Comparison of ENCODE assay signal across 10 cellular contexts in the genomic region with DNA sequence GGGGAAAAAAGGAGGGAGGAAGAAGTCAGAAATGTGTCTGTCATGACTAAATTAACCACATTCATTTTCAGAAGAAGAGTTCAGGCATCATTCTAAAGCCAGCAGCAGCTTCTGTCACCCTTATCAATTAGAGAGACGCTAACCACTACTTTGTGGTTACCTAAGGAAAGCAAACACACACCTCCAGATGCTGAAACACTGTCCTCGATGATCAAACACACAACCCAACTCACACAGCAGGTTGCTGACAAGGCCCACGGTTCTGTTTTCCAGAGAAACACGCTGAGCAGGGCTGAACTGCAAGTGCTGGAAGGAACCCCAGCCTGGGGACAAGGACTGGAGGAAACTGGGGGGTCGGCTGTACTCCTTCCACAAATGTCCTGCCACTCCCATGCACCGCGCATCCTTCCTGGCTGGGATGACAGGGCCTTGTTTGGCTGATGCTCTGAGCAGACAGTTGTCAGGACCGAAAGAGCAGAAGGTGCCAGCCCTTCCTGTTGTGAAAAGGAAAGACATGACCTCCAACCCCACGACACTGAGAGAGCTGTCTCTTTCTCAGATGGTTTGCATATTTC. TPM values are rescaled to one million over a fixed set of nuclear protein-coding genes. Genes with fewer than 3 reads are reported as not detected.
DNase-seq lines count a peak whose midpoint lies in the region; ATAC-seq and TF ChIP-seq lines count a peak whose summit lies in the region.
"Had no signal": no experiment of that assay in that cellular context is flagged by ENCODE, and none has a peak within 500 bp of the region (broad histone marks: within the 10 kb centered on the region; RNA-seq: fewer than 3 reads in every experiment).

No MANE protein-coding gene starts in this region.

- no peaks in the 10 kb centered on the region for H3K79me2 ChIP-seq in hepatocyte

- H3K4me3 ChIP-seq in hepatocyte (no peak overlapping the region), thymus (ENCODE audit: low read length) (peak overlapping the region; percentile 44)

- H3K27ac ChIP-seq in hepatocyte (no peak overlapping the region), thymus (ENCODE audit: low read depth) (peak overlapping the region; percentile 92)
- H3K27ac ChIP-seq: 22Rv1 had no signal

- no peak for TF ChIP-seq CTCF in hepatocyte (IDR thresholded peaks at IDR 0.05; ENCODE audit: poor library complexity)

- H3K4me1 ChIP-seq in hepatocyte (ENCODE audit: insufficient read depth): no peaks in the 10 kb centered on the region
- H3K4me1 ChIP-seq in thymus (ENCODE audit: control insufficient read depth, insufficient read depth, low read length): peaks cover 48% of the 10 kb centered on the region

- H3K27me3 ChIP-seq in hepatocyte: no peaks in the 10 kb centered on the region
- H3K27me3 ChIP-seq in thymus (ENCODE audit: control insufficient read depth, insufficient read depth): no peaks in the 10 kb centered on the region

- H4K20me1 ChIP-seq in hepatocyte (ENCODE audit: insufficient read depth, poor library complexity, severe bottlenecking): no peaks in the 10 kb centered on the region

- H3K36me3 ChIP-seq in hepatocyte (replicated peaks; ENCODE audit: insufficient read depth, low read depth): no peaks in the 10 kb centered on the region
- H3K36me3 ChIP-seq in thymus (ENCODE audit: control insufficient read depth, insufficient read depth): no peaks in the 10 kb centered on the region

- peak overlapping the region; percentile 69 for H3K4me2 ChIP-seq in hepatocyte

- 60% methylated on average over 9 of the region's 9 CpGs for WGBS in hepatocyte (ENCODE audit: low lambda C conversion rate, missing lambda C conversion rate)
- WGBS in thymus: 9% methylated on average over 9 of the region's 9 CpGs

- ATAC-seq in HG02623 (IDR thresholded peaks at IDR 0.05; ENCODE audit: unreplicated experiment): no peak

- peak overlapping the region; percentile 13 for H2AFZ ChIP-seq in hepatocyte

- H3K9me3 ChIP-seq in hepatocyte (ENCODE audit: low read depth): no peaks in the 10 kb centered on the region
- H3K9me3 ChIP-seq in thymus (ENCODE audit: control insufficient read depth): no peaks in the 10 kb centered on the region

- H3K9me2 ChIP-seq in hepatocyte (replicated peaks; ENCODE audit: insufficient read depth): no peaks in the 10 kb centered on the region

- DNase-seq in NCI-H1417 (lab: John Stamatoyannopoulos, UW): peak in 2 of 3 experiments; percentile 24 to 54
- no peak for DNase-seq in NCI-H1417 treated with DMSO at 0.1 percent for 48 hours (lab: John Stamatoyannopoulos, UW)
- peak; percentile 60 to 70 for DNase-seq in activated CD4-positive, alpha-beta T cell treated with anti-CD3 and anti-CD28 coated beads, Interleukin-2, amount 50 U/mL, for 48 hours
- DNase-seq in hepatocyte (ENCODE audit: low spot score): no peak
- no peak for DNase-seq in GOT3 (lab: John Stamatoyannopoulos, UW)
- no peak for DNase-seq in OCI-M2 (lab: John Stamatoyannopoulos, UW; ENCODE audit: unreplicated experiment)
- DNase-seq: NCI-H226 had no signal

RNA-seq across cellular contexts. Expression of a gene that starts 36.6 kb away (rescaled TPM):
- total RNA-seq in hepatocyte: 0.43 and 0.76 TPM in 2 replicates
- 0.21 and 0.97 TPM in 2 replicates for polyA plus RNA-seq in hepatocyte
- polyA plus RNA-seq in thymus: 18.1 TPM

Comparison
In these comparisons a context has a peak if more than half of its experiments do, and no peak if none do; other contexts are left out.
1. DNase-seq: peak in NCI-H1417 (2 of 3) and activated CD4-positive, alpha-beta T cell treated with anti-CD3 and anti-CD28 coated beads, Interleukin-2, amount 50 U/mL, for 48 hours (2 of 2); none in NCI-H1417 treated with DMSO at 0.1 percent for 48 hours (single experiment), hepatocyte (single experiment), GOT3 (single experiment) and OCI-M2 (single experiment).